22 cellular contexts compared by ENCODE assay signal in the genomic region with DNA sequence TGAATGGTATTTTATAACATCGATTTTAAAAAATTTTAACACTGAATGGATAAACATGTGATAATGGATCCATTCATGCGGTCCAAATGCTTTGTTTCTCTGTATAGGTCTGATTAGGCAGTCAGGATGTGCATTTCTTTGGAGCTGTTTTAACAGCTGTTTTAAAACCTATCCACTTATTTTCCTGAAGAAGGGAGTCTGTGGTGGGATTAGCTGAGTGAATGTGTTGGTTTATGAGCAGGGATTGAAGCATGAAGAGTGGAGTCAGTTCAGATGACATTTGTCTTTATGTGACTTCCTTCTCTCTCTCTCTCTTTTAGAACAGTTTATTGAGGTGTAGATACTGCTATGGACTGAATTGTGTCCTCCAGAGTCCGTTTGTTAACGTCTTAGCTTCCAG. TPM values are rescaled to one million over a fixed set of nuclear protein-coding genes. Genes with fewer than 3 reads are reported as not detected.
"Had no signal": no experiment of that assay in that cellular context is flagged by ENCODE, and none has a peak within 500 bp of the region (broad histone marks: within the 10 kb centered on the region; RNA-seq: fewer than 3 reads in every experiment).

No MANE protein-coding gene starts in this region.

- FAIRE-seq: RCC 7860 had no signal

- H3K27ac ChIP-seq: KMS-11 had no signal

- H3K4me2 ChIP-seq: KMS-11 had no signal

- H3K9ac ChIP-seq: KMS-11, SK-N-SH had no signal

- H3K9me3 ChIP-seq: SK-N-SH had no signal

- DNase-seq: Kasumi-1, MV-4-11, NCI-H1048, NCI-H1105, NCI-H1417, NCI-H1436 treated with DMSO at 0.1 percent for 48 hours, NCI-H1694, NCI-H187 treated with DMSO at 0.1 percent for 48 hours, NCI-H2029 treated with DMSO at 0.1 percent for 48 hours, NCI-H2107, NCI-H226, NCI-H446, NCI-H510A, NCI-H524 treated with DMSO at 0.1 percent for 48 hours, Right ventricle myocardium superior, RPMI8226, SIG-M5, SK-N-SH, SW 1271 had no signal

RNA-seq across cellular contexts. Expression of a gene that starts 37.7 kb away (rescaled TPM):
- total RNA-seq: HT-29 had no signal
